Comparison of ENCODE assay signal across 8 cellular contexts in genomic region chr19:58440556-58440955, GRCh38. TPM values are rescaled to one million over a fixed set of nuclear protein-coding genes. Genes with fewer than 3 reads are reported as not detected.
DNase-seq lines count a peak whose midpoint lies in the region; ATAC-seq, FAIRE-seq and TF ChIP-seq lines count a peak whose summit lies in the region.

No MANE protein-coding gene starts in this region.

- peaks cover 24% of the 10 kb centered on the region for H3K4me1 Mint-ChIP-seq in activated T-helper 17 cell treated with anti-CD3 and anti-CD28 coated beads, Interleukin-2, amount 50 U/mL, for 72 hours

- peaks cover 0 to 7% of the 10 kb centered on the region in 2 donors for H3K36me3 ChIP-seq in prostate gland

- no peak for ATAC-seq in activated T-helper 17 cell treated with anti-CD3 and anti-CD28 coated beads, Interleukin-2, amount 50 U/mL, for 72 hours (replicated peaks)
- peak; percentile 1 to 6 for ATAC-seq in left cardiac atrium
- no peak for ATAC-seq in HG03108 (IDR thresholded peaks at IDR 0.05; ENCODE audit: unreplicated experiment)

- no peak for FAIRE-seq in RCC 7860 (lab: Jason Lieb, UNC)

- peak overlapping the region; percentile 97 for H3K4me3 Mint-ChIP-seq in activated T-helper 17 cell treated with anti-CD3 and anti-CD28 coated beads, Interleukin-2, amount 50 U/mL, for 72 hours

- no peak for TF ChIP-seq CTCF in prostate gland (IDR thresholded peaks at IDR 0.05)

- 8% methylated on average over 30 of the region's 31 CpGs for WGBS in prostate gland

- peak overlapping the region; percentile 52 to 77 for H3K4me3 ChIP-seq in prostate gland

- H3K36me3 Mint-ChIP-seq in activated T-helper 17 cell treated with anti-CD3 and anti-CD28 coated beads, Interleukin-2, amount 50 U/mL, for 72 hours (ENCODE audit: low read depth), result peaks cover 48% of the 10 kb centered on the region

- peak overlapping the region; percentile 53 to 57 for H3K27ac ChIP-seq in prostate gland

- no peaks in the 10 kb centered on the region for H3K27me3 ChIP-seq in prostate gland (replicated peaks; ENCODE audit: insufficient read depth)

- H3K9me3 Mint-ChIP-seq in activated T-helper 17 cell treated with anti-CD3 and anti-CD28 coated beads, Interleukin-2, amount 50 U/mL, for 72 hours, result peaks cover 17% of the 10 kb centered on the region

- no peak for TF ChIP-seq POLR2A in prostate gland (IDR thresholded peaks at IDR 0.05)

- H3K27me3 Mint-ChIP-seq in activated T-helper 17 cell treated with anti-CD3 and anti-CD28 coated beads, Interleukin-2, amount 50 U/mL, for 72 hours, result no peaks in the 10 kb centered on the region

- no peaks in the 10 kb centered on the region for H3K4me1 ChIP-seq in prostate gland (replicated peaks)

- H3K27ac Mint-ChIP-seq in activated T-helper 17 cell treated with anti-CD3 and anti-CD28 coated beads, Interleukin-2, amount 50 U/mL, for 72 hours, result peak overlapping the region; percentile 97

- DNase-seq in D341Med (ENCODE audit: low spot score), result peak; percentile 43
- no peak for DNase-seq in left cardiac atrium
- no peak for DNase-seq in prostate gland (ENCODE audit: low spot score)
- no peak for DNase-seq in cerebellar nuclear complex (lab: John Stamatoyannopoulos, UW)
- no peak for DNase-seq in GM03348 (ENCODE audit: low spot score)
- no peak for DNase-seq in RCC 7860 (ENCODE audit: low spot score)

- intact Hi-C loops in left cardiac atrium (cut with DNase I), result no loop called here
- intact Hi-C loops in prostate gland (cut with DNase I), result loop anchor here (2.0 kb wide), 1 partner anchor 32 kb away; the partner anchor contains the start of gene ZNF584

- no peaks in the 10 kb centered on the region for H3K9me3 ChIP-seq in prostate gland

RNA-seq across cellular contexts. Expression of gene ZNF132, which starts 0.6 kb away (rescaled TPM):
- total RNA-seq in activated T-helper 17 cell treated with anti-CD3 and anti-CD28 coated beads, Interleukin-2, amount 50 U/mL, for 72 hours, result 1 to 10 TPM; 2.1 to 3.8 TPM
- total RNA-seq in left cardiac atrium (1 to 10 TPM; 4.7 to 7.3 TPM), prostate gland (10 to 100 TPM in 1 of 2 donors, 1 to 10 TPM in 1; 8.1 to 12.2 TPM)

RNA-seq across cellular contexts. Expression of gene ZNF324B, which starts 10.9 kb away (rescaled TPM):
- 1 to 10 TPM; 8.8 to 8.9 TPM for total RNA-seq in activated T-helper 17 cell treated with anti-CD3 and anti-CD28 coated beads, Interleukin-2, amount 50 U/mL, for 72 hours
- total RNA-seq in left cardiac atrium (1 to 10 TPM; 3.9 to 4.7 TPM), prostate gland (10 to 100 TPM; 10.8 to 16.4 TPM)

RNA-seq across cellular contexts. Expression of gene ZNF324, which starts 26.3 kb away (rescaled TPM):
- 1 to 10 TPM; 7.3 to 7.6 TPM for total RNA-seq in activated T-helper 17 cell treated with anti-CD3 and anti-CD28 coated beads, Interleukin-2, amount 50 U/mL, for 72 hours
- total RNA-seq in left cardiac atrium (1 to 10 TPM; 4.4 to 6.1 TPM), prostate gland (10 to 100 TPM; 22.9 to 27.1 TPM)

RNA-seq across cellular contexts. Expression of gene ZNF584, which starts 32.1 kb away (rescaled TPM):
- total RNA-seq in activated T-helper 17 cell treated with anti-CD3 and anti-CD28 coated beads, Interleukin-2, amount 50 U/mL, for 72 hours, result 1 to 10 TPM; 9.0 to 9.8 TPM
- total RNA-seq in left cardiac atrium, result 10 to 100 TPM; 13.2 to 25.0 TPM
- 10 to 100 TPM; 10.8 to 19.4 TPM for total RNA-seq in prostate gland

RNA-seq across cellular contexts. Expression of gene ZNF446, which starts 35.6 kb away (rescaled TPM):
- 1 to 10 TPM; 5.8 to 6.2 TPM for total RNA-seq in activated T-helper 17 cell treated with anti-CD3 and anti-CD28 coated beads, Interleukin-2, amount 50 U/mL, for 72 hours
- total RNA-seq in left cardiac atrium (1 to 10 TPM; 4.1 to 5.1 TPM), prostate gland (10 to 100 TPM; 37.8 to 38.0 TPM)

Comparison
In these comparisons a context has a peak if more than half of its experiments do, and no peak if none do; other contexts are left out.
1. ATAC-seq: peak in left cardiac atrium (2 of 2); none in activated T-helper 17 cell treated with anti-CD3 and anti-CD28 coated beads, Interleukin-2, amount 50 U/mL, for 72 hours (single experiment) and HG03108 (single experiment).